In genomic region chr20:3794701-3795420, GRCh38 we compare ENCODE assay signal across 9 cellular contexts. TPM values are rescaled to one million over a fixed set of nuclear protein-coding genes. Genes with fewer than 3 reads are reported as not detected.
DNase-seq lines count a peak whose midpoint lies in the region; ATAC-seq and TF ChIP-seq lines count a peak whose summit lies in the region.
"Had no signal": no experiment of that assay in that cellular context is flagged by ENCODE, and none has a peak within 500 bp of the region (broad histone marks: within the 10 kb centered on the region; RNA-seq: fewer than 3 reads in every experiment).

No MANE protein-coding gene starts in this region.

- H3K4me3 ChIP-seq in DND-41 (ENCODE audit: low read depth in 1 of 2, low read length in 2 of 2) (peak overlapping the region; percentile 57 to 83; a peak in 3 of 4 replicates), SU-DHL-6 (ENCODE audit: insufficient read depth, low read length, poor library complexity, severe bottlenecking) (peak overlapping the region; percentile 63), fibroblast of pulmonary artery (replicated peaks; ENCODE audit: low read depth, low read length) (peak overlapping the region; percentile 93), gastrocnemius medialis (peak overlapping the region in 3 of 4 donors; percentile 60 to 79 (median 70))

- peak overlapping the region; percentile 99 for H3K27ac ChIP-seq in DND-41 (ENCODE audit: low read length)
- H3K27ac ChIP-seq in SU-DHL-6 (ENCODE audit: low read depth, low read length), result peak overlapping the region; percentile 88
- peak overlapping the region; percentile 79 to 94 (median 88) for H3K27ac ChIP-seq in gastrocnemius medialis
- H3K27ac ChIP-seq: neutrophil had no signal

- no peaks in the 10 kb centered on the region for H3K27me3 ChIP-seq in DND-41 (ENCODE audit: insufficient read depth, low read length, poor library complexity)
- H3K27me3 ChIP-seq in SU-DHL-6 (ENCODE audit: low read length), result no peaks in the 10 kb centered on the region
- H3K27me3 ChIP-seq in gastrocnemius medialis, result no peaks in the 10 kb centered on the region
- H3K27me3 ChIP-seq: neutrophil had no signal

- no peaks in the 10 kb centered on the region for H3K9me3 ChIP-seq in DND-41 (ENCODE audit: insufficient read depth, low read length, severe bottlenecking)
- no peaks in the 10 kb centered on the region for H3K9me3 ChIP-seq in SU-DHL-6 (ENCODE audit: insufficient read depth, low read length)
- no peaks in the 10 kb centered on the region for H3K9me3 ChIP-seq in gastrocnemius medialis
- H3K9me3 ChIP-seq: neutrophil had no signal

- DNase-seq in DND-41, result no peak
- no peak for DNase-seq in fibroblast of pulmonary artery (ENCODE audit: low read depth)
- no peak for DNase-seq in gastrocnemius medialis
- no peak for DNase-seq in NOMO-1 (lab: John Stamatoyannopoulos, UW; ENCODE audit: unreplicated experiment in 2 of 2)
- DNase-seq in inferior parietal cortex (ENCODE audit: extremely low spot score), result no peak
- DNase-seq in GOT3 (lab: John Stamatoyannopoulos, UW), result no peak
- DNase-seq in putamen (ENCODE audit: low spot score), result no peak

- ATAC-seq in DND-41 (ENCODE audit: insufficient read depth, low read depth) (no peak), gastrocnemius medialis (no peak)

- H3K36me3 ChIP-seq in DND-41 (ENCODE audit: insufficient read depth, low read length) (peaks cover 34% of the 10 kb centered on the region), SU-DHL-6 (ENCODE audit: low read length) (no peaks in the 10 kb centered on the region), gastrocnemius medialis (no peaks in the 10 kb centered on the region)
- H3K36me3 ChIP-seq: neutrophil had no signal

- TF ChIP-seq CTCF in DND-41 (IDR thresholded peaks at IDR 0.05; ENCODE audit: borderline replicate concordance, extremely low read depth, low read length, poor library complexity, severe bottlenecking) (no peak), SU-DHL-6 (IDR thresholded peaks at IDR 0.05; ENCODE audit: insufficient read depth, low read length, poor library complexity, severe bottlenecking) (no peak), fibroblast of pulmonary artery (IDR thresholded peaks at IDR 0.05; ENCODE audit: low read length, missing control alignments) (no peak), gastrocnemius medialis (IDR thresholded peaks at IDR 0.05 in 4 of 5, conservative IDR thresholded peaks at IDR 0.05 in 1 of 5) (no peak)

- H2AFZ ChIP-seq in DND-41 (ENCODE audit: low read depth, low read length) (peak overlapping the region; percentile 98), SU-DHL-6 (ENCODE audit: low read depth, low read length, severe bottlenecking) (peak overlapping the region; percentile 95)

- intact Hi-C loops in gastrocnemius medialis (cut with DNase I; ENCODE audit: low total_unique reads), result no loop called here

- H3F3A ChIP-seq in SU-DHL-6 (ENCODE audit: insufficient read depth), result no peaks in the 10 kb centered on the region

- H3K9me2 ChIP-seq in SU-DHL-6 (replicated peaks; ENCODE audit: insufficient read depth, low read length), result no peaks in the 10 kb centered on the region

- peak overlapping the region; percentile 84 for H3K4me2 ChIP-seq in DND-41 (ENCODE audit: insufficient read depth, low read length)
- H3K4me2 ChIP-seq in SU-DHL-6 (ENCODE audit: low read depth, low read length, poor library complexity, severe bottlenecking), result peak overlapping the region; percentile 84

- H3K4me1 ChIP-seq in DND-41 (ENCODE audit: insufficient read depth, low read length) (peaks cover 53% of the 10 kb centered on the region), gastrocnemius medialis (peaks cover 0 to 5% of the 10 kb centered on the region in 2 donors)

- in situ Hi-C loops in gastrocnemius medialis (cut with MboI; ENCODE audit: low sequenced_read_pairs in 4 of 4), result no loop called here

- H3K79me2 ChIP-seq in DND-41 (ENCODE audit: insufficient read depth, low read length) (peaks cover 51% of the 10 kb centered on the region), SU-DHL-6 (ENCODE audit: insufficient read depth, low read length) (peaks cover 12% of the 10 kb centered on the region)

- H4K20me1 ChIP-seq in DND-41 (ENCODE audit: insufficient read depth, low read length), result peaks cover 9% of the 10 kb centered on the region
- H4K20me1 ChIP-seq in SU-DHL-6 (ENCODE audit: low read depth, low read length), result no peaks in the 10 kb centered on the region

- H3K9ac ChIP-seq in DND-41 (ENCODE audit: low read depth, low read length), result peak overlapping the region; percentile 91
- peak overlapping the region; percentile 80 for H3K9ac ChIP-seq in SU-DHL-6 (ENCODE audit: low read length)

- no peak for TF ChIP-seq POLR2A in gastrocnemius medialis (IDR thresholded peaks at IDR 0.05)

RNA-seq across cellular contexts. Expression of gene CDC25B, which starts 1.2 kb away (rescaled TPM):
- 10 to 100 TPM in 2 of 4 donors, 1 to 10 TPM in 2; 2.3 to 17.3 (median 10.1) TPM for total RNA-seq in gastrocnemius medialis

RNA-seq across cellular contexts. Expression of gene CENPB, which starts 8.3 kb away (rescaled TPM):
- total RNA-seq in gastrocnemius medialis, result 100 to 1,000 TPM in 3 of 4 donors, 10 to 100 TPM in 1; 67.5 to 186 (median 143) TPM

RNA-seq across cellular contexts. Expression of gene SPEF1, which starts 13.6 kb away (rescaled TPM):
- total RNA-seq in gastrocnemius medialis, result not detected

RNA-seq across cellular contexts. Expression of gene AP5S1, which starts 25.5 kb away (rescaled TPM):
- 10 to 100 TPM; 11.6 to 20.9 (median 17.3) TPM for total RNA-seq in gastrocnemius medialis

RNA-seq across cellular contexts. Expression of gene ADISSP, which starts 27.3 kb away (rescaled TPM):
- 10 to 100 TPM in 2 of 4 donors, 1 to 10 TPM in 2; 5.9 to 16.4 (median 9.6) TPM for total RNA-seq in gastrocnemius medialis
